Comparison of ENCODE assay signal across 10 cellular contexts in genomic region chr6:33430334-33430733, GRCh38. TPM values are rescaled to one million over a fixed set of nuclear protein-coding genes. Genes with fewer than 3 reads are reported as not detected.
DNase-seq lines count a peak whose midpoint lies in the region; ATAC-seq, FAIRE-seq and TF ChIP-seq lines count a peak whose summit lies in the region.
"Had no signal": no experiment of that assay in that cellular context is flagged by ENCODE, and none has a peak within 500 bp of the region (broad histone marks: within the 10 kb centered on the region; RNA-seq: fewer than 3 reads in every experiment).

No MANE protein-coding gene starts in this region.

- H2AFZ ChIP-seq in DND-41 (ENCODE audit: low read depth, low read length) (no peak overlapping the region), Karpas-422 (ENCODE audit: low read length) (no peak overlapping the region)

- ATAC-seq in DND-41 (ENCODE audit: insufficient read depth, low read depth) = no peak
- ATAC-seq in HG03175 (IDR thresholded peaks at IDR 0.05; ENCODE audit: unreplicated experiment) = no peak
- no peak for ATAC-seq in GM21360 (IDR thresholded peaks at IDR 0.05; ENCODE audit: unreplicated experiment)

- H3K4me1 ChIP-seq in DND-41 (ENCODE audit: insufficient read depth, low read length) = peaks cover 57% of the 10 kb centered on the region
- peaks cover 66% of the 10 kb centered on the region for H3K4me1 ChIP-seq in Karpas-422 (ENCODE audit: low read length)

- no peak overlapping the region for H3K9ac ChIP-seq in DND-41 (ENCODE audit: low read depth, low read length)
- peak overlapping the region; percentile 81; the same call in 1 of the 2 replicates for H3K9ac ChIP-seq in Karpas-422 (ENCODE audit: low read length)

- no peaks in the 10 kb centered on the region for H3K9me2 ChIP-seq in Karpas-422 (replicated peaks; ENCODE audit: insufficient read depth, low read length)

- peaks cover 73% of the 10 kb centered on the region for H3K4me1 Mint-ChIP-seq in nephron

- TF ChIP-seq CTCF in DND-41 (IDR thresholded peaks at IDR 0.05; ENCODE audit: borderline replicate concordance, extremely low read depth, low read length, poor library complexity, severe bottlenecking) (no peak), bronchial epithelial cell (IDR thresholded peaks at IDR 0.05; ENCODE audit: insufficient read depth, low read length, severe bottlenecking) (no peak), nephron (IDR thresholded peaks at IDR 0.05; ENCODE audit: unreplicated experiment in 3 of 3) (no peak)

- no peak overlapping the region for H3K27ac ChIP-seq in DND-41 (ENCODE audit: low read length)
- peak overlapping the region; percentile 56 for H3K27ac ChIP-seq in Karpas-422 (ENCODE audit: low read length)
- H3K27ac ChIP-seq: testis had no signal

- H4K20me1 ChIP-seq in DND-41 (ENCODE audit: insufficient read depth, low read length) (peaks cover 23% of the 10 kb centered on the region), Karpas-422 (ENCODE audit: insufficient read depth, low read depth, low read length) (no peaks in the 10 kb centered on the region)

- H3K4me3 ChIP-seq in DND-41 (ENCODE audit: low read depth in 1 of 2, low read length in 2 of 2) (no peak overlapping the region), Karpas-422 (ENCODE audit: low read length) (peak overlapping the region; percentile 79; the same call in 1 of the 2 replicates), bronchial epithelial cell (ENCODE audit: low read depth, low read length) (no peak overlapping the region)
- H3K4me3 ChIP-seq: MG63, testis had no signal

- H3K27me3 Mint-ChIP-seq in nephron (ENCODE audit: low read depth) = no peaks in the 10 kb centered on the region

- 0 out of 2 replicates have a peak overlapping the region, but pooled peaks have one; percentile 11 for H3K4me2 ChIP-seq in DND-41 (ENCODE audit: insufficient read depth, low read length)
- H3K4me2 ChIP-seq in Karpas-422 (ENCODE audit: low read depth, low read length, poor library complexity, severe bottlenecking) = peak overlapping the region; percentile 96

- H3K9me3 ChIP-seq in DND-41 (ENCODE audit: insufficient read depth, low read length, severe bottlenecking) (no peaks in the 10 kb centered on the region), Karpas-422 (ENCODE audit: low read length) (no peaks in the 10 kb centered on the region)
- H3K9me3 ChIP-seq: MG63, testis had no signal

- DNase-seq in DND-41 (no peak), Karpas-422 (no peak), bronchial epithelial cell (ENCODE audit: low read depth) (no peak), mesenteric fat pad (ENCODE audit: low spot score) (no peak), NCI-H2081 treated with DMSO at 0.1 percent for 48 hours (lab: John Stamatoyannopoulos, UW) (no peak)
- DNase-seq: MG63 had no signal

- H3K4me3 Mint-ChIP-seq in nephron = peak overlapping the region; percentile 92

- H3K27me3 ChIP-seq in DND-41 (ENCODE audit: insufficient read depth, low read length, poor library complexity) (no peaks in the 10 kb centered on the region), Karpas-422 (ENCODE audit: low read length) (no peaks in the 10 kb centered on the region), bronchial epithelial cell (ENCODE audit: control insufficient read depth, insufficient read depth, low read length) (no peaks in the 10 kb centered on the region)
- H3K27me3 ChIP-seq: MG63, testis had no signal

- H3K36me3 ChIP-seq in DND-41 (ENCODE audit: insufficient read depth, low read length) = peaks cover 13% of the 10 kb centered on the region
- H3K36me3 ChIP-seq in Karpas-422 (ENCODE audit: insufficient read depth, low read length) = peaks cover 3% of the 10 kb centered on the region; the same call in 1 of the 2 replicates
- no peaks in the 10 kb centered on the region for H3K36me3 ChIP-seq in bronchial epithelial cell (ENCODE audit: control insufficient read depth, insufficient read depth, low read length)
- H3K36me3 ChIP-seq: MG63 had no signal

- peak overlapping the region; percentile 62 to 90 (median 90) for H3K27ac Mint-ChIP-seq in nephron

- H3K79me2 ChIP-seq in DND-41 (ENCODE audit: insufficient read depth, low read length) (peaks cover 26% of the 10 kb centered on the region), Karpas-422 (ENCODE audit: low read length) (peaks cover 56% of the 10 kb centered on the region)

- H3K36me3 Mint-ChIP-seq in nephron (ENCODE audit: low read depth) = peaks cover 4% of the 10 kb centered on the region

- FAIRE-seq in bronchial epithelial cell (lab: Jason Lieb, UNC) = peak; percentile 36

- no peaks in the 10 kb centered on the region for H3K9me3 Mint-ChIP-seq in nephron

RNA-seq across cellular contexts. Expression of gene SYNGAP1, which starts 10.5 kb away (rescaled TPM):
- 16.3 and 16.7 TPM in 2 replicates for total RNA-seq in Karpas-422 (2014; rRNA removed; shearing (Covaris generic); ENCODE audit: low replicate concordance)
- total RNA-seq in bronchial epithelial cell (0.79 and 0.90 TPM in 2 replicates), mesenteric fat pad (14.1 TPM)

RNA-seq across cellular contexts. Expression of gene CUTA, which starts 12.4 kb away (rescaled TPM):
- 223 and 260 TPM in 2 replicates for total RNA-seq in Karpas-422 (2014; rRNA removed; shearing (Covaris generic); ENCODE audit: low replicate concordance)
- total RNA-seq in bronchial epithelial cell = 37.1 and 42.5 TPM in 2 replicates
- 103 TPM for total RNA-seq in mesenteric fat pad

RNA-seq across cellular contexts. Expression of gene PHF1, which starts 19.5 kb away (rescaled TPM):
- total RNA-seq in Karpas-422 (2014; rRNA removed; shearing (Covaris generic); ENCODE audit: low replicate concordance) = 32.6 and 66.6 TPM in 2 replicates
- total RNA-seq in bronchial epithelial cell = 7.6 and 13.2 TPM in 2 replicates
- 42.5 TPM for total RNA-seq in mesenteric fat pad

RNA-seq across cellular contexts. Expression of gene ZBTB9, which starts 24.0 kb away (rescaled TPM):
- total RNA-seq in Karpas-422 (2014; rRNA removed; shearing (Covaris generic); ENCODE audit: low replicate concordance) = 5.1 and 6.8 TPM in 2 replicates
- total RNA-seq in bronchial epithelial cell (5.9 and 6.3 TPM in 2 replicates), mesenteric fat pad (4.6 TPM)

RNA-seq across cellular contexts. Expression of gene KIFC1, which starts 38.7 kb away (rescaled TPM):
- 37.8 and 42.8 TPM in 2 replicates for total RNA-seq in Karpas-422 (2014; rRNA removed; shearing (Covaris generic); ENCODE audit: low replicate concordance)
- total RNA-seq in bronchial epithelial cell (0.26 TPM in 2 replicates), mesenteric fat pad (0.19 TPM)
